ENCODE assay signal across 1 cellular context in the genomic region with DNA sequence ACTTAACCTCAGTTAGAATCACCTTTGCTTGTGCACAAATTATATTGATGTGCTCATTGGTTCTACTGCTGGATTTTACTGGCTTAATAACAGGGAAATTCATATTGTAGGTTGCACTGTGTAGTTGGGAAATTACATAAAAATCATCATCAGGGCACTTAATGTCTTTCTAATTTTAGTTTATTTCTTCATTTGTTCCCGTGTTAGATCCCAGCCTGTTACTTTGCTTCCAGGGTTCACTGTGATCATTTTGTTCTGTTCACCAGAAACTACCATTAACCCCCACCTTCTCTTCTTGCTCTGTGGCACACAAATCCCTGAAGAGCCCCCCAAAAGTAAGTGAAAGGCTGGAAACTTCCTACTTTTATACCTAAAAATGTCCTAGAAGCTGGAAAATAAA.
TF ChIP-seq lines count a peak whose summit lies in the region.

No MANE protein-coding gene starts in this region.

TF ChIP-seq in A549, 52 proteins besides CTCF, POLR2A, EP300 and RAD21 (continued from another document):
- TF ChIP-seq, protein P1, sequence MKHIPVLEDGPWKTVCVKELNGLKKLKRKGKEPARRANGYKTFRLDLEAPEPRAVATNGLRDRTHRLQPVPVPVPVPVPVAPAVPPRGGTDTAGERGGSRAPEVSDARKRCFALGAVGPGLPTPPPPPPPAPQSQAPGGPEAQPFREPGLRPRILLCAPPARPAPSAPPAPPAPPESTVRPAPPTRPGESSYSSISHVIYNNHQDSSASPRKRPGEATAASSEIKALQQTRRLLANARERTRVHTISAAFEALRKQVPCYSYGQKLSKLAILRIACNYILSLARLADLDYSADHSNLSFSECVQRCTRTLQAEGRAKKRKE (CRISPR knock-in tag; IDR thresholded peaks at IDR 0.05; ENCODE audit: low read depth), result no peak
- TF ChIP-seq FOSL2 (IDR thresholded peaks at IDR 0.05) (no peak), FOSL2 (CRISPR knock-in tag; IDR thresholded peaks at IDR 0.05) (no peak), KDM5A (IDR thresholded peaks at IDR 0.05) (no peak), ZC3H11A (IDR thresholded peaks at IDR 0.05) (no peak), HEYL (CRISPR knock-in tag; IDR thresholded peaks at IDR 0.05) (no peak), SREBF2 (IDR thresholded peaks at IDR 0.05) (no peak), KDM1A (IDR thresholded peaks at IDR 0.05; ENCODE audit: low read depth) (no peak), SMC3 (IDR thresholded peaks at IDR 0.05) (no peak), HOXB5 (CRISPR knock-in tag; IDR thresholded peaks at IDR 0.05) (no peak), RNF2 (IDR thresholded peaks at IDR 0.05; ENCODE audit: borderline replicate concordance, low read depth) (no peak), NPAS2 (CRISPR knock-in tag; IDR thresholded peaks at IDR 0.05; ENCODE audit: borderline replicate concordance) (no peak)
- TF ChIP-seq, protein P2, sequence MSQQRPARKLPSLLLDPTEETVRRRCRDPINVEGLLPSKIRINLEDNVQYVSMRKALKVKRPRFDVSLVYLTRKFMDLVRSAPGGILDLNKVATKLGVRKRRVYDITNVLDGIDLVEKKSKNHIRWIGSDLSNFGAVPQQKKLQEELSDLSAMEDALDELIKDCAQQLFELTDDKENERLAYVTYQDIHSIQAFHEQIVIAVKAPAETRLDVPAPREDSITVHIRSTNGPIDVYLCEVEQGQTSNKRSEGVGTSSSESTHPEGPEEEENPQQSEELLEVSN (IDR thresholded peaks at IDR 0.05; ENCODE audit: borderline replicate concordance, low read depth), result no peak
